ENCODE assay signal across 22 cellular contexts in the genomic region with DNA sequence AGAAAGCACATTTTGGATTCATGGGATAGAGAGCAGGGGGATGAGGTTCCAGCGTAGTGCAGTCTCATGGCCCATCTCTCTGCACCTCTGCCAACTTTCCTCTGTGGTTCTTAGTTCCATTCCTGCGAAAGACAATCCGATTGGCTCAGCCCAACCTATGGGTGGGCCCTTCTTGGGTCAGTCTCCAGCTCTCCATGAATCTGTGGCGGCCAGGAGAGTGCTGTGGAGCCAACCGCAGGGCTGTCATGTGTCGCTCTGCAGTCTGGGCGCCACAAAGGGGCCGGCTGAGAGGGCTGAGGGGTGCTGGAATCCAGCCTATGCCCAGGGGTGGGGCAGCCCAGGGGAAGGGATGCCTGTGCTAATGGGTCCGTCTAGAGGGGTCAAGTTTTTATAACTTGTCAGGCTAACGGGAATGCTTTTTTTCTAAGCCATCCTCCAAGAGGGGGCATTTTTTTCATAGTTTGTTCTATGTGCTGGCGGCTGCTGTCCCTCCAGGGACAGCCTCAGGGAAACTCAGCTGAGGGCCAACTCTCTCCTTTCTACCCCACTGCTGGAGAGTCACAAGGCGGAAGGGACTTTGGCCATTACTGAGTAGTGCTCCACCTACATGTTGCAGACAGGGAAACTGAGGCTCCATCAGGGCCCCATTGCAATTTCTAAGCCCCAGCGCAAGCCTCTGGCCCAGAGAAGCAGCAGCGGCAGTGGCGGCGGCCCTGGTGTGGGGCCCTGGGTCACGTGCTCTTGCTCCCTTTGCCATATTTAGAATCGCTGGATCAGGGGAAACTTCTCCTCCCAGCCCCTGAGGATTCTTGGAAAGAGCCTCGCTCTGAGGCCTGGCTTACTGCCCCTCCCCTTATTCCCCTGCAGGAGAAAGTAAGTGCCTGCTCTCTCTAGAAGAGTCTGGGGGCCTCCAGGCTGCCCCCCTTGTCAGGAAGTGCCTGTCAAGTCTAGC. TPM values are rescaled to one million over a fixed set of nuclear protein-coding genes. Genes with fewer than 3 reads are reported as not detected.
DNase-seq lines count a peak whose midpoint lies in the region; ATAC-seq and TF ChIP-seq lines count a peak whose summit lies in the region.
"Had no signal": no experiment of that assay in that cellular context is flagged by ENCODE, and none has a peak within 500 bp of the region (broad histone marks: within the 10 kb centered on the region; RNA-seq: fewer than 3 reads in every experiment).

No MANE protein-coding gene starts in this region.

- H3K9ac ChIP-seq in Karpas-422 (ENCODE audit: low read length) (peak overlapping the region; percentile 74), stomach smooth muscle (ENCODE audit: low read length in 2 of 2) (peak overlapping the region in 1 of 2 donors; percentile 36)

- no peaks in the 10 kb centered on the region for H3K9me2 ChIP-seq in Karpas-422 (replicated peaks; ENCODE audit: insufficient read depth, low read length)

- no peaks in the 10 kb centered on the region for H4K20me1 ChIP-seq in Karpas-422 (ENCODE audit: insufficient read depth, low read depth, low read length)

- H3K4me3 ChIP-seq in Karpas-422 (ENCODE audit: low read length) (peak overlapping the region; percentile 63), fibroblast of the aortic adventitia (ENCODE audit: low read depth, low read length) (no peak overlapping the region), muscle layer of duodenum (ENCODE audit: low read depth in 1 of 2, low read length in 2 of 2) (peak overlapping the region in 1 of 2 donors; percentile 7), stomach smooth muscle (ENCODE audit: low read length in 2 of 2) (peak overlapping the region; percentile 3 to 35)
- H3K4me3 ChIP-seq: mucosa of descending colon had no signal

- DNase-seq in Karpas-422 (no peak), fibroblast of the aortic adventitia (ENCODE audit: low read depth) (peak; percentile 44), NK-92 (lab: John Stamatoyannopoulos, UW; ENCODE audit: unreplicated experiment) (no peak)
- DNase-seq: ACHN; activated CD8-positive, alpha-beta T cell treated with anti-CD3 and anti-CD28 coated beads for 36 hours; activated T-cell treated with anti-CD3 and anti-CD28 coated beads, Interleukin-2, amount 50 U/mL, for 48 hours; CD4-positive, CD25-positive, alpha-beta regulatory T cell; DMS79 treated with DMSO at 0.1 percent for 48 hours; Kasumi-1; NCI-H1436; NCI-H2227 treated with DMSO at 0.1 percent for 48 hours; NK-92 treated with Interleukin-12 subunit alpha and Interleukin-12 subunit beta, amount 100 ng/mL, for 24 hours; stimulated activated CD4-positive, alpha-beta T cell treated with anti-CD3 and anti-CD28 coated beads, Interleukin-12 subunit alpha, Interleukin-12 subunit beta, amount 100 ng/mL, for 4 hours had no signal

- no peak overlapping the region for H2AFZ ChIP-seq in Karpas-422 (ENCODE audit: low read length)

- H3K9me3 ChIP-seq in Karpas-422 (ENCODE audit: low read length) (no peaks in the 10 kb centered on the region), muscle layer of duodenum (ENCODE audit: control insufficient read depth in 1 of 2, low read length in 2 of 2) (no peaks in the 10 kb centered on the region), stomach smooth muscle (ENCODE audit: control insufficient read depth in 2 of 2, low read length in 2 of 2) (no peaks in the 10 kb centered on the region)
- H3K9me3 ChIP-seq: mucosa of descending colon had no signal

- H3K4me2 ChIP-seq in Karpas-422 (ENCODE audit: low read depth, low read length, poor library complexity, severe bottlenecking): peak overlapping the region; percentile 68

- H3K79me2 ChIP-seq in Karpas-422 (ENCODE audit: low read length): peaks cover 6% of the 10 kb centered on the region; the same call in 1 of the 2 replicates

- no peak for ATAC-seq in GM19452 (IDR thresholded peaks at IDR 0.05; ENCODE audit: unreplicated experiment)
- ATAC-seq in HG03442 (IDR thresholded peaks at IDR 0.05; ENCODE audit: unreplicated experiment): no peak
- no peak for ATAC-seq in GM18498 (IDR thresholded peaks at IDR 0.05; ENCODE audit: unreplicated experiment)
- ATAC-seq: activated CD8-positive, alpha-beta T cell treated with anti-CD3 and anti-CD28 coated beads for 36 hours; activated naive CD4-positive, alpha-beta T cell treated with anti-CD3 and anti-CD28 coated beads, Interleukin-2, amount 50 U/mL, for 72 hours; HCT116; mucosa of descending colon; stimulated activated memory B cell treated with anti-CD40 and anti-IgM and Interleukin-4, amounts not matched to agents 10 μg/mL and 1 μg/mL and 100 μg/mL, for 72 hours had no signal

- peaks cover 93% of the 10 kb centered on the region for H3K4me1 ChIP-seq in Karpas-422 (ENCODE audit: low read length)
- peaks cover under 1 to 37% of the 10 kb centered on the region in 2 donors for H3K4me1 ChIP-seq in muscle layer of duodenum (ENCODE audit: control insufficient read depth in 1 of 2, insufficient read depth in 2 of 2, low read length in 2 of 2)
- H3K4me1 ChIP-seq in stomach smooth muscle (ENCODE audit: control insufficient read depth, insufficient read depth, low read length): peaks cover 46% of the 10 kb centered on the region

- no peaks in the 10 kb centered on the region for H3K36me3 ChIP-seq in Karpas-422 (ENCODE audit: insufficient read depth, low read length)
- H3K36me3 ChIP-seq in muscle layer of duodenum (ENCODE audit: control insufficient read depth in 1 of 2, insufficient read depth in 2 of 2, low read length in 2 of 2): no peaks in the 10 kb centered on the region
- H3K36me3 ChIP-seq in stomach smooth muscle (ENCODE audit: control insufficient read depth in 2 of 2, insufficient read depth in 2 of 2, low read length in 2 of 2): no peaks in the 10 kb centered on the region

- H3K27me3 ChIP-seq in Karpas-422 (ENCODE audit: low read length) (no peaks in the 10 kb centered on the region), muscle layer of duodenum (ENCODE audit: low read depth, low read length) (no peaks in the 10 kb centered on the region), stomach smooth muscle (ENCODE audit: control insufficient read depth in 1 of 2, insufficient read depth in 2 of 2, low read length in 2 of 2) (no peaks in the 10 kb centered on the region)

- peak overlapping the region; percentile 100 for H3K27ac ChIP-seq in Karpas-422 (ENCODE audit: low read length)
- peak overlapping the region; percentile 31 for H3K27ac ChIP-seq in muscle layer of duodenum (ENCODE audit: low read length)
- peak overlapping the region; percentile 64 for H3K27ac ChIP-seq in stomach smooth muscle (ENCODE audit: low read length)

- TF ChIP-seq CTCF in fibroblast of the aortic adventitia (IDR thresholded peaks at IDR 0.05; ENCODE audit: insufficient read depth, low read length): no peak

RNA-seq across cellular contexts. Expression of a gene that starts 23.4 kb away (rescaled TPM):
- 2.3 and 3.2 TPM in 2 replicates for total RNA-seq in Karpas-422 (2014; rRNA removed; shearing (Covaris generic); ENCODE audit: low replicate concordance)
- not detected in 2 replicates for total RNA-seq in fibroblast of the aortic adventitia (ENCODE audit: low replicate concordance)

RNA-seq across cellular contexts. Expression of a gene that starts 55.2 kb away (rescaled TPM):
- total RNA-seq in Karpas-422 (2014; rRNA removed; shearing (Covaris generic); ENCODE audit: low replicate concordance): not detected in 2 replicates
- total RNA-seq in fibroblast of the aortic adventitia (ENCODE audit: low replicate concordance): 3.5 and 3.6 TPM in 2 replicates

Comparison
In these comparisons a context has a peak if more than half of its experiments do, and no peak if none do; other contexts are left out.
1. H3K27ac ChIP-seq: peak in every context shown above with its lines; median percentile 100 in Karpas-422; 64 in stomach smooth muscle; 31 in muscle layer of duodenum.